Comparison of ENCODE assay signal across 12 cellular contexts in genomic region chr2:143581989-143582719, GRCh38.
DNase-seq lines count a peak whose midpoint lies in the region; ATAC-seq and TF ChIP-seq lines count a peak whose summit lies in the region.
"Had no signal": no experiment of that assay in that cellular context is flagged by ENCODE, and none has a peak within 500 bp of the region (broad histone marks: within the 10 kb centered on the region; RNA-seq: fewer than 3 reads in every experiment).

No MANE protein-coding gene starts in this region.

- CTCF ChIA-PET in activated CD8-positive, alpha-beta memory T cell treated with anti-CD3 and anti-CD28 coated beads, Interleukin-2, amount 10 ng/mL, durations not matched to agents 7 days and 5 days (lab: Charles Lee), result interaction anchor here (0.5 kb wide), 1 partner anchor 371 kb away, joined by 3 read pairs; no protein-coding TSS in a partner anchor

- DNase-seq in NCI-H748 (lab: John Stamatoyannopoulos, UW; ENCODE audit: unreplicated experiment) (peak; percentile 46), NCI-H748 treated with DMSO at 0.1 percent for 48 hours (lab: John Stamatoyannopoulos, UW) (no peak), NCI-H146 treated with DMSO at 0.1 percent for 48 hours (lab: John Stamatoyannopoulos, UW; ENCODE audit: unreplicated experiment) (peak; percentile 2), epithelial cell of proximal tubule (ENCODE audit: low read depth) (no peak), sciatic nerve (ENCODE audit: low spot score) (no peak), GM13977 (ENCODE audit: low spot score) (no peak)
- DNase-seq in activated CD8-positive, alpha-beta memory T cell treated with anti-CD3 and anti-CD28 coated beads, Interleukin-2, amount 10 ng/mL, durations not matched to agents 7 days and 5 days, result no peak
- no peak for DNase-seq in stimulated activated CD4-positive, alpha-beta T cell treated with anti-CD3 and anti-CD28 coated beads, Interleukin-15, amount 100 ng/mL, for 24 hours
- DNase-seq: effector memory CD4-positive, alpha-beta T cell; Kasumi-1 had no signal

- no peak overlapping the region for H3K27ac Mint-ChIP-seq in activated CD8-positive, alpha-beta memory T cell treated with anti-CD3 and anti-CD28 coated beads, Interleukin-2, amount 10 ng/mL, durations not matched to agents 7 days and 5 days
- H3K27ac Mint-ChIP-seq: B cell had no signal

- H3K9me3 Mint-ChIP-seq in activated CD8-positive, alpha-beta memory T cell treated with anti-CD3 and anti-CD28 coated beads, Interleukin-2, amount 10 ng/mL, durations not matched to agents 7 days and 5 days (ENCODE audit: low read depth), result peaks cover 6% of the 10 kb centered on the region

- H3K4me3 ChIP-seq in epithelial cell of proximal tubule (ENCODE audit: low read depth, low read length), result no peak overlapping the region

- H3K4me3 Mint-ChIP-seq in activated CD8-positive, alpha-beta memory T cell treated with anti-CD3 and anti-CD28 coated beads, Interleukin-2, amount 10 ng/mL, durations not matched to agents 7 days and 5 days, result no peak overlapping the region
- H3K4me3 Mint-ChIP-seq: B cell had no signal

- H3K36me3 Mint-ChIP-seq in activated CD8-positive, alpha-beta memory T cell treated with anti-CD3 and anti-CD28 coated beads, Interleukin-2, amount 10 ng/mL, durations not matched to agents 7 days and 5 days, result peaks cover 24% of the 10 kb centered on the region

- H3K27me3 Mint-ChIP-seq in activated CD8-positive, alpha-beta memory T cell treated with anti-CD3 and anti-CD28 coated beads, Interleukin-2, amount 10 ng/mL, durations not matched to agents 7 days and 5 days, result no peaks in the 10 kb centered on the region
- H3K27me3 Mint-ChIP-seq: B cell had no signal

- peak; percentile 40 for TF ChIP-seq CTCF in epithelial cell of proximal tubule (conservative IDR thresholded peaks at IDR 0.05; ENCODE audit: low read depth, low read length)
- no peak for TF ChIP-seq CTCF in GM13977 (IDR thresholded peaks at IDR 0.05; ENCODE audit: extremely low read depth, insufficient read depth, missing control alignments)

- in situ Hi-C loops in GM13977 (cut with MboI; ENCODE audit: low pct_unique_long_range_greater_than_20kb, low sequenced_read_pairs, unreplicated experiment), result no loop called here

- intact Hi-C loops in sciatic nerve (cut with DNase I), result no loop called here

- peaks cover 18% of the 10 kb centered on the region for H3K4me1 Mint-ChIP-seq in activated CD8-positive, alpha-beta memory T cell treated with anti-CD3 and anti-CD28 coated beads, Interleukin-2, amount 10 ng/mL, durations not matched to agents 7 days and 5 days

- peak; percentile 65 for ATAC-seq in sciatic nerve
- ATAC-seq in activated CD8-positive, alpha-beta memory T cell treated with anti-CD3 and anti-CD28 coated beads, Interleukin-2, amount 10 ng/mL, durations not matched to agents 7 days and 5 days, result no peak
- ATAC-seq: activated naive CD4-positive, alpha-beta T cell treated with anti-CD3 and anti-CD28 coated beads, Interleukin-2, amount 50 U/mL, for 72 hours had no signal

Comparison
In these comparisons a context has a peak if more than half of its experiments do, and no peak if none do; other contexts are left out.
1. DNase-seq: peak in NCI-H748 (single experiment) and NCI-H146 treated with DMSO at 0.1 percent for 48 hours (single experiment); none in NCI-H748 treated with DMSO at 0.1 percent for 48 hours (single experiment), epithelial cell of proximal tubule (single experiment), sciatic nerve (single experiment), activated CD8-positive, alpha-beta memory T cell treated with anti-CD3 and anti-CD28 coated beads, Interleukin-2, amount 10 ng/mL, durations not matched to agents 7 days and 5 days (single experiment), GM13977 (single experiment) and stimulated activated CD4-positive, alpha-beta T cell treated with anti-CD3 and anti-CD28 coated beads, Interleukin-15, amount 100 ng/mL, for 24 hours (single experiment).